ENCODE assay signal across 8 cellular contexts in the genomic region with DNA sequence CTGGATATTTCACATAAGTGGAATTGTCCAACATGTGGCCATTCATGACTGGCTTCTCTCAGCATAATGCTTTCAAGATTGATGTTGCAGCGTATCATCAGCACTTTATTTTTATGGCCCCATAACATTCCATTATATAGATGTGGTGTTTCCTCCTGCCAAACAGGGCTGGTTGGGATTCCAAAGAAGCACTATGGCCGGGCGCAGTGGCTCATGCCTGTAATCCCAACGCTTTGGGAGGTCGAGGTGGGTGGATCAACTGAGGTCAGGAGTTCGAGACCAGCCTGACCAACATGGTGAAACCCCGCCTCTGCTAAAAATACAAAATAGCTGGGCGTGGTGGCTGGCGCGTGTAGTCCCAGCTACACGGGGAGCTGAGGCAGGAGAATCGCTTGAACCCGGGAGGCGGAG. TPM values are rescaled to one million over a fixed set of nuclear protein-coding genes. Genes with fewer than 3 reads are reported as not detected.
DNase-seq lines count a peak whose midpoint lies in the region; ATAC-seq and TF ChIP-seq lines count a peak whose summit lies in the region.
"Not testable (repeated sequence)": the region's sequence is repeated elsewhere in the genome, so short reads cannot be mapped to it uniquely, and the experiment has no call there.

No MANE protein-coding gene starts in this region.

- not testable (repeated sequence) for DNase-seq in BE2C; GM23338 (ENCODE audit: low spot score); activated T-cell treated with anti-CD3 and anti-CD28 coated beads, Interleukin-2, amount 50 U/mL, for 72 hours; mammary epithelial cell; suprapubic skin (ENCODE audit: low spot score in 2 of 2)
- DNase-seq in RWPE1 (ENCODE audit: low spot score) (peak; percentile 49), osteoblast (ENCODE audit: insufficient read length, low spot score, missing footprints) (peak; percentile 79)

- peak overlapping the region; percentile 56 for H2AFZ ChIP-seq in GM23338
- peak overlapping the region; percentile 81 for H2AFZ ChIP-seq in mammary epithelial cell (ENCODE audit: low read depth, low read length)
- H2AFZ ChIP-seq in osteoblast (ENCODE audit: low read length), result peak overlapping the region; percentile 91

- not testable (repeated sequence) for BruUV-seq in mammary epithelial cell (replicated peaks; lab: Mats Ljungman, UMichigan)

- not testable (repeated sequence) for H3K4me1 ChIP-seq in BE2C; GM23338 (ENCODE audit: insufficient read depth); iPS-15b (ENCODE audit: control insufficient read depth, insufficient read depth, low read length)
- peaks cover 27% of the 10 kb centered on the region for H3K4me1 ChIP-seq in mammary epithelial cell (ENCODE audit: insufficient read depth, low read length)
- H3K4me1 ChIP-seq in osteoblast (ENCODE audit: insufficient read depth, low read length), result peaks cover 12% of the 10 kb centered on the region
- peaks cover 29% of the 10 kb centered on the region for H3K4me1 ChIP-seq in suprapubic skin

- H3K27me3 Mint-ChIP-seq in GM23338 (ENCODE audit: insufficient read depth, low read depth, poor library complexity); activated T-cell treated with anti-CD3 and anti-CD28 coated beads, Interleukin-2, amount 50 U/mL, for 72 hours (ENCODE audit: low read depth): not testable (repeated sequence)

- not testable (repeated sequence) for H3K27ac ChIP-seq in GM23338 (ENCODE audit: low read depth); osteoblast (ENCODE audit: low read depth, low read length); suprapubic skin
- H3K27ac ChIP-seq in RWPE1 (peak overlapping the region; percentile 98), mammary epithelial cell (ENCODE audit: insufficient read depth, low read depth, low read length) (peak overlapping the region; percentile 27)

- H3K27ac Mint-ChIP-seq in GM23338, result not testable (repeated sequence)
- peak overlapping the region; percentile 54 for H3K27ac Mint-ChIP-seq in activated T-cell treated with anti-CD3 and anti-CD28 coated beads, Interleukin-2, amount 50 U/mL, for 72 hours

- not testable (repeated sequence) for TF ChIP-seq EP300 in suprapubic skin (IDR thresholded peaks at IDR 0.05)

- not testable (repeated sequence) for H3K9me3 ChIP-seq in BE2C; mammary epithelial cell (replicated peaks; ENCODE audit: insufficient read depth, low read length); iPS-15b (ENCODE audit: control insufficient read depth, insufficient read depth, low read length); osteoblast (ENCODE audit: low read depth, low read length); suprapubic skin

- H3K9me2 ChIP-seq in GM23338 (ENCODE audit: insufficient read depth), result not testable (repeated sequence)

- POLR2A ChIA-PET in RWPE1 (lab: Yijun Ruan, JAX; ENCODE audit: low non-redundant PET), result interaction anchor here (0.6 kb wide), 1 partner anchor 17 kb away, joined by 5 read pairs; no protein-coding TSS in a partner anchor

- not testable (repeated sequence) for H3K36me3 ChIP-seq in BE2C; GM23338 (ENCODE audit: insufficient read depth); mammary epithelial cell (ENCODE audit: insufficient read depth, low read length); iPS-15b (ENCODE audit: control insufficient read depth, insufficient read depth, low read length)
- H3K36me3 ChIP-seq in osteoblast (ENCODE audit: insufficient read depth, low read length) (peaks cover 29% of the 10 kb centered on the region), suprapubic skin (peaks cover 19% of the 10 kb centered on the region)

- ATAC-seq in GM23338; activated T-cell treated with anti-CD3 and anti-CD28 coated beads, Interleukin-2, amount 50 U/mL, for 72 hours (replicated peaks in 1 of 2): not testable (repeated sequence)

- not testable (repeated sequence) for H3F3A ChIP-seq in GM23338 (replicated peaks; ENCODE audit: low read depth)

- intact Hi-C loops in mammary epithelial cell (cut with micrococcal nuclease), result loop anchor here (2.0 to 10.0 kb wide), 2 partner anchors 133 to 209 kb away; a partner anchor contains a TSS

- not testable (repeated sequence) for H3K27me3 ChIP-seq in BE2C; GM23338 (ENCODE audit: insufficient read depth); mammary epithelial cell (ENCODE audit: insufficient read depth, low read length); iPS-15b (ENCODE audit: control insufficient read depth, insufficient read depth, low read length); osteoblast (ENCODE audit: insufficient read depth, low read length); suprapubic skin

- dilution Hi-C loops in mammary epithelial cell (cut with HindIII; ENCODE audit: low sequenced_read_pairs), result loop anchor here (5.0 kb wide), 2 partner anchors 39 to 186 kb away; no protein-coding TSS in a partner anchor

- H3K9me3 Mint-ChIP-seq in GM23338; activated T-cell treated with anti-CD3 and anti-CD28 coated beads, Interleukin-2, amount 50 U/mL, for 72 hours: not testable (repeated sequence)

- H3K4me3 Mint-ChIP-seq in GM23338, result peak overlapping the region; percentile 100; the same call in 2 of the 3 replicates
- peak overlapping the region; percentile 97 to 100 for H3K4me3 Mint-ChIP-seq in activated T-cell treated with anti-CD3 and anti-CD28 coated beads, Interleukin-2, amount 50 U/mL, for 72 hours

- peak overlapping the region; percentile 95 for H3K4me2 ChIP-seq in GM23338
- peak overlapping the region; percentile 69 for H3K4me2 ChIP-seq in mammary epithelial cell (ENCODE audit: insufficient read depth, low read depth, low read length)
- peak overlapping the region; percentile 82 for H3K4me2 ChIP-seq in osteoblast (ENCODE audit: insufficient read depth, low read length)

- not testable (repeated sequence) for H3K9ac ChIP-seq in mammary epithelial cell (ENCODE audit: insufficient read depth, low read length); iPS-15b (ENCODE audit: low read depth, low read length)

- H4K20me1 ChIP-seq in GM23338 (replicated peaks; ENCODE audit: insufficient read depth); mammary epithelial cell (ENCODE audit: insufficient read depth, low read length); osteoblast (ENCODE audit: insufficient read depth, low read length): not testable (repeated sequence)

- TF ChIP-seq POLR2A in suprapubic skin (IDR thresholded peaks at IDR 0.05), result not testable (repeated sequence)

- CTCF ChIA-PET in RWPE1 (lab: Yijun Ruan, JAX), result interaction anchor here (0.6 kb wide), 1 partner anchor 45 kb away, joined by 4 read pairs; no protein-coding TSS in a partner anchor
- CTCF ChIA-PET in mammary epithelial cell (lab: Charles Lee; ENCODE audit: low non-redundant PET), result not testable (repeated sequence)

- in situ Hi-C loops in mammary epithelial cell (cut with MboI; ENCODE audit: low sequenced_read_pairs in 2 of 2), result not testable (repeated sequence)

- H3K4me1 Mint-ChIP-seq in GM23338, result not testable (repeated sequence)
- peaks cover 23% of the 10 kb centered on the region for H3K4me1 Mint-ChIP-seq in activated T-cell treated with anti-CD3 and anti-CD28 coated beads, Interleukin-2, amount 50 U/mL, for 72 hours (ENCODE audit: low read depth)

- not testable (repeated sequence) for TF ChIP-seq CTCF in BE2C (IDR thresholded peaks at IDR 0.05; ENCODE audit: low read depth, low read length); GM23338 (conservative IDR thresholded peaks at IDR 0.05; ENCODE audit: low read depth in 2 of 2); RWPE1 (conservative IDR thresholded peaks at IDR 0.05; ENCODE audit: low read depth); mammary epithelial cell (conservative IDR thresholded peaks at IDR 0.05 in 1 of 2, IDR thresholded peaks at IDR 0.05 in 1 of 2; ENCODE audit: extremely low read depth in 1 of 2, insufficient read depth in 1 of 2, low read depth in 1 of 2, low read length in 2 of 2); osteoblast (IDR thresholded peaks at IDR 0.05; ENCODE audit: extremely low read depth, low read depth, low read length); suprapubic skin (IDR thresholded peaks at IDR 0.05)

- H3K4me3 ChIP-seq in BE2C (ENCODE audit: low read depth, low read length) (peak overlapping the region; percentile 77; the same call in 1 of the 2 replicates), GM23338 (peak overlapping the region; percentile 92), iPS-15b (ENCODE audit: low read depth, low read length) (peak overlapping the region; percentile 99), osteoblast (ENCODE audit: insufficient read depth, low read length) (peak overlapping the region; percentile 89), suprapubic skin (peak overlapping the region; percentile 62)
- not testable (repeated sequence) for H3K4me3 ChIP-seq in mammary epithelial cell (replicated peaks in 1 of 3; ENCODE audit: insufficient read depth in 1 of 3, low read depth in 2 of 3, low read length in 3 of 3)

- 31% methylated on average over 12 of the region's 14 CpGs for WGBS in mammary epithelial cell (ENCODE audit: low coverage, missing lambda C conversion rate)
- WGBS in suprapubic skin, result 41% methylated on average over 14 of the region's 14 CpGs

- not testable (repeated sequence) for H3K36me3 Mint-ChIP-seq in GM23338 (ENCODE audit: low read depth); activated T-cell treated with anti-CD3 and anti-CD28 coated beads, Interleukin-2, amount 50 U/mL, for 72 hours (ENCODE audit: insufficient read depth in 2 of 2)

- H3K79me2 ChIP-seq in GM23338 (replicated peaks; ENCODE audit: insufficient read depth), result not testable (repeated sequence)
- peaks cover 32% of the 10 kb centered on the region for H3K79me2 ChIP-seq in mammary epithelial cell (ENCODE audit: insufficient read depth, low read length)
- peaks cover 27% of the 10 kb centered on the region for H3K79me2 ChIP-seq in osteoblast (ENCODE audit: insufficient read depth, low read length)

RNA-seq across cellular contexts. Expression of a gene that starts 1.1 kb away (rescaled TPM):
- 3.3 TPM for polyA plus RNA-seq in BE2C (2012; ENCODE audit: insufficient read depth, insufficient read length, low read depth)
- total RNA-seq in GM23338 (2014; rRNA removed; shearing (Covaris generic)), result 19.6 and 22.1 TPM in 2 replicates
- 7.3 and 7.4 TPM in 2 replicates for polyA plus RNA-seq in GM23338 (2016; fragmentation: Nextera tagmentation; extraction: Ambion mirVana)
- total RNA-seq in activated T-cell treated with anti-CD3 and anti-CD28 coated beads, Interleukin-2, amount 50 U/mL, for 72 hours, result 10 to 100 TPM; 45.8 to 59.0 TPM
- 10 to 100 TPM; 19.7 to 28.8 TPM for total RNA-seq in mammary epithelial cell
- polyA plus RNA-seq in mammary epithelial cell, result 21.9 TPM
- 29.4 TPM for polyA minus RNA-seq in mammary epithelial cell
- 17.1 and 19.2 TPM in 2 replicates for total RNA-seq in osteoblast
- 10 to 100 TPM; 27.5 to 39.6 (median 28.5) TPM for total RNA-seq in suprapubic skin

RNA-seq across cellular contexts. Expression of a gene that starts 47.6 kb away (rescaled TPM):
- 20.6 TPM for polyA plus RNA-seq in BE2C (2012; ENCODE audit: insufficient read depth, insufficient read length, low read depth)
- total RNA-seq in GM23338 (2014; rRNA removed; shearing (Covaris generic)), result 23.5 and 26.9 TPM in 2 replicates
- polyA plus RNA-seq in GM23338 (2016; fragmentation: Nextera tagmentation; extraction: Ambion mirVana) (13.2 and 17.5 TPM in 2 replicates), mammary epithelial cell (12.5 TPM)
- 10 to 100 TPM; 64.8 to 87.3 TPM for total RNA-seq in activated T-cell treated with anti-CD3 and anti-CD28 coated beads, Interleukin-2, amount 50 U/mL, for 72 hours
- total RNA-seq in mammary epithelial cell (10 to 100 TPM; 20.5 to 36.5 TPM), osteoblast (25.9 and 26.4 TPM in 2 replicates), suprapubic skin (10 to 100 TPM; 20.8 to 28.2 (median 24.7) TPM)
- 32.7 TPM for polyA minus RNA-seq in mammary epithelial cell

RNA-seq across cellular contexts. Expression of a gene that starts 49.0 kb away (rescaled TPM):
- 282 TPM for polyA plus RNA-seq in BE2C (2012; ENCODE audit: insufficient read depth, insufficient read length, low read depth)
- total RNA-seq in GM23338 (2014; rRNA removed; shearing (Covaris generic)), result 160 and 195 TPM in 2 replicates
- polyA plus RNA-seq in GM23338 (2016; fragmentation: Nextera tagmentation; extraction: Ambion mirVana), result 98.3 and 108 TPM in 2 replicates
- 100 to 1,000 TPM; 289 to 304 TPM for total RNA-seq in activated T-cell treated with anti-CD3 and anti-CD28 coated beads, Interleukin-2, amount 50 U/mL, for 72 hours
- 100 to 1,000 TPM; 257 to 307 TPM for total RNA-seq in mammary epithelial cell
- 97.7 TPM for polyA plus RNA-seq in mammary epithelial cell
- 1,181 TPM for polyA minus RNA-seq in mammary epithelial cell
- total RNA-seq in osteoblast, result 324 and 354 TPM in 2 replicates
- 100 to 1,000 TPM; 251 to 476 (median 354) TPM for total RNA-seq in suprapubic skin
